In the genomic region with DNA sequence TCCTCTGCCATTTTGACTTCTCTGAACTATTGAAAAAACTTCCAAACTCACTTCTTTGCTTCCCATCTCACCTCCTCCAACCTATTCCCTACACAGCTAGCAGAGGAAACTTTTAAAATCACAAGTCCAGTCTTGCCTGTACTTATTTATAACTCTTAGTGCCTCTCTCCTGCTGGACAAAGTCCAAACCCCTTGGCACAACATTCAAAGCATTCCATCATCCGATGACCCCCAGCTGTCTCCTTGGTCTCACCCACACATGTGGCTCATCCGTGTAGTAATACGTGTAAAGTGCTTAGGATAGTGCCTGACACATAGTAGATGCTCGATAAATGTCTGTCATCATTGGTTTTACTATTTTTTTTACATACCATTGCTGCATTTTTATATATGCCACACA, we compare ENCODE assay signal across 17 cellular contexts.
DNase-seq lines count a peak whose midpoint lies in the region; ATAC-seq and TF ChIP-seq lines count a peak whose summit lies in the region.
"Had no signal": no experiment of that assay in that cellular context is flagged by ENCODE, and none has a peak within 500 bp of the region (broad histone marks: within the 10 kb centered on the region; RNA-seq: fewer than 3 reads in every experiment).

No MANE protein-coding gene starts in this region.

- in situ Hi-C loops in mammary epithelial cell (cut with MboI; ENCODE audit: low sequenced_read_pairs in 2 of 2): no loop called here

- H3K27ac ChIP-seq in mammary epithelial cell (ENCODE audit: insufficient read depth, low read depth, low read length) (no peak overlapping the region), left lung (no peak overlapping the region)

- WGBS in mammary epithelial cell (ENCODE audit: low coverage, missing lambda C conversion rate): 2% methylated on average over 4 of the region's 4 CpGs

- dilution Hi-C loops in mammary epithelial cell (cut with HindIII; ENCODE audit: low sequenced_read_pairs): loop anchor here (5.0 kb wide), 1 partner anchor 71 kb away; no protein-coding TSS in a partner anchor

- ATAC-seq in SK-N-SH treated with all-trans-retinoic acid at 6 μM for 48 hours: no peak; the same call in 2 of the 3 replicates
- ATAC-seq in left lung: no peak
- no peak for ATAC-seq in GM21619 (IDR thresholded peaks at IDR 0.05; ENCODE audit: unreplicated experiment)
- ATAC-seq: activated CD8-positive, alpha-beta T cell treated with anti-CD3 and anti-CD28 coated beads for 36 hours; activated naive CD8-positive, alpha-beta T cell treated with anti-CD3 and anti-CD28 coated beads, Interleukin-2, amount 50 U/mL, for 24 hours; PC-3 had no signal

- no peaks in the 10 kb centered on the region for H3K9me3 ChIP-seq in mammary epithelial cell (replicated peaks; ENCODE audit: insufficient read depth, low read length)
- no peaks in the 10 kb centered on the region for H3K9me3 ChIP-seq in left lung

- no TSS peak for BruUV-seq in mammary epithelial cell (replicated peaks; lab: Mats Ljungman, UMichigan)

- no peak overlapping the region for H2AFZ ChIP-seq in mammary epithelial cell (ENCODE audit: low read depth, low read length)

- DNase-seq in EL: peak; percentile 72
- DNase-seq in mammary epithelial cell: peak; percentile 92
- DNase-seq in glomerular visceral epithelial cell (ENCODE audit: extremely low spot score): peak; percentile 19
- peak; percentile 31 for DNase-seq in non-pigmented ciliary epithelial cell (ENCODE audit: low read depth)
- DNase-seq in left lung: no peak
- DNase-seq in SK-N-DZ (ENCODE audit: low spot score): no peak
- DNase-seq: activated CD8-positive, alpha-beta T cell treated with anti-CD3 and anti-CD28 coated beads for 36 hours; activated naive CD8-positive, alpha-beta T cell treated with anti-CD3 and anti-CD28 coated beads, Interleukin-2, amount 50 U/mL, for 24 hours; AML-193; hypothalamus; NCI-H1694 treated with DMSO at 0.1 percent for 48 hours; NCI-H524 treated with DMSO at 0.1 percent for 48 hours; PC-3; substantia nigra; SW 1271 had no signal

- peak overlapping the region; percentile 16 for H3K4me2 ChIP-seq in mammary epithelial cell (ENCODE audit: insufficient read depth, low read depth, low read length)

- no peaks in the 10 kb centered on the region for H3K79me2 ChIP-seq in mammary epithelial cell (ENCODE audit: insufficient read depth, low read length)

- H3K36me3 ChIP-seq in mammary epithelial cell (ENCODE audit: insufficient read depth, low read length) (peaks cover 9% of the 10 kb centered on the region), left lung (peaks cover 0 to 23% of the 10 kb centered on the region in 2 donors)

- H3K9ac ChIP-seq in mammary epithelial cell (ENCODE audit: insufficient read depth, low read length): no peak overlapping the region

- H3K27me3 ChIP-seq in mammary epithelial cell (ENCODE audit: insufficient read depth, low read length) (no peaks in the 10 kb centered on the region), left lung (no peaks in the 10 kb centered on the region)

- no peaks in the 10 kb centered on the region for H4K20me1 ChIP-seq in mammary epithelial cell (ENCODE audit: insufficient read depth, low read length)

- no peak for TF ChIP-seq CTCF in mammary epithelial cell (conservative IDR thresholded peaks at IDR 0.05 in 1 of 2, IDR thresholded peaks at IDR 0.05 in 1 of 2; ENCODE audit: extremely low read depth in 1 of 2, insufficient read depth in 1 of 2, low read depth in 1 of 2, low read length in 2 of 2)
- TF ChIP-seq CTCF in left lung (IDR thresholded peaks at IDR 0.05): no peak

- intact Hi-C loops in mammary epithelial cell (cut with micrococcal nuclease): no loop called here
- intact Hi-C loops in left lung (cut with DNase I): no loop called here

- H3K4me3 ChIP-seq in mammary epithelial cell (replicated peaks in 1 of 3; ENCODE audit: insufficient read depth in 1 of 3, low read depth in 2 of 3, low read length in 3 of 3) (no peak overlapping the region), left lung (no peak overlapping the region)

- CTCF ChIA-PET in mammary epithelial cell (lab: Charles Lee; ENCODE audit: low non-redundant PET): no interaction called here

- H3K4me1 ChIP-seq in mammary epithelial cell (ENCODE audit: insufficient read depth, low read length) (peaks cover 18% of the 10 kb centered on the region), left lung (no peaks in the 10 kb centered on the region)

TF ChIP-seq in SK-N-SH treated with all-trans-retinoic acid at 6 μM for 48 hours, 23 proteins besides CTCF, POLR2A, EP300 and RAD21:
- TF ChIP-seq, protein P1, sequence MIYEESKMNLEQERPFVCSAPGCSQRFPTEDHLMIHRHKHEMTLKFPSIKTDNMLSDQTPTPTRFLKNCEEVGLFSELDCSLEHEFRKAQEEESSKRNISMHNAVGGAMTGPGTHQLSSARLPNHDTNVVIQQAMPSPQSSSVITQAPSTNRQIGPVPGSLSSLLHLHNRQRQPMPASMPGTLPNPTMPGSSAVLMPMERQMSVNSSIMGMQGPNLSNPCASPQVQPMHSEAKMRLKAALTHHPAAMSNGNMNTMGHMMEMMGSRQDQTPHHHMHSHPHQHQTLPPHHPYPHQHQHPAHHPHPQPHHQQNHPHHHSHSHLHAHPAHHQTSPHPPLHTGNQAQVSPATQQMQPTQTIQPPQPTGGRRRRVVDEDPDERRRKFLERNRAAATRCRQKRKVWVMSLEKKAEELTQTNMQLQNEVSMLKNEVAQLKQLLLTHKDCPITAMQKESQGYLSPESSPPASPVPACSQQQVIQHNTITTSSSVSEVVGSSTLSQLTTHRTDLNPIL (CRISPR knock-in tag; IDR thresholded peaks at IDR 0.05; ENCODE audit: low read depth): no peak
- no peak for TF ChIP-seq RARB (CRISPR knock-in tag; IDR thresholded peaks at IDR 0.05)
- no peak for TF ChIP-seq CSRNP3 (CRISPR knock-in tag; IDR thresholded peaks at IDR 0.05)
- TF ChIP-seq ESRRG (CRISPR knock-in tag; IDR thresholded peaks at IDR 0.05): no peak
- no peak for TF ChIP-seq OSR1 (CRISPR knock-in tag; IDR thresholded peaks at IDR 0.05)
- no peak for TF ChIP-seq TOX (CRISPR knock-in tag; IDR thresholded peaks at IDR 0.05; ENCODE audit: borderline replicate concordance)
- TF ChIP-seq ARNTL (CRISPR knock-in tag; IDR thresholded peaks at IDR 0.05; ENCODE audit: borderline replicate concordance, low read depth): no peak
- TF ChIP-seq SNAI2 (CRISPR knock-in tag; IDR thresholded peaks at IDR 0.05): no peak
- TF ChIP-seq POU6F1 (CRISPR knock-in tag; IDR thresholded peaks at IDR 0.05; ENCODE audit: borderline replicate concordance, low read depth): no peak
- no peak for TF ChIP-seq ZC3H10 (CRISPR knock-in tag; IDR thresholded peaks at IDR 0.05)
- TF ChIP-seq, protein P2, sequence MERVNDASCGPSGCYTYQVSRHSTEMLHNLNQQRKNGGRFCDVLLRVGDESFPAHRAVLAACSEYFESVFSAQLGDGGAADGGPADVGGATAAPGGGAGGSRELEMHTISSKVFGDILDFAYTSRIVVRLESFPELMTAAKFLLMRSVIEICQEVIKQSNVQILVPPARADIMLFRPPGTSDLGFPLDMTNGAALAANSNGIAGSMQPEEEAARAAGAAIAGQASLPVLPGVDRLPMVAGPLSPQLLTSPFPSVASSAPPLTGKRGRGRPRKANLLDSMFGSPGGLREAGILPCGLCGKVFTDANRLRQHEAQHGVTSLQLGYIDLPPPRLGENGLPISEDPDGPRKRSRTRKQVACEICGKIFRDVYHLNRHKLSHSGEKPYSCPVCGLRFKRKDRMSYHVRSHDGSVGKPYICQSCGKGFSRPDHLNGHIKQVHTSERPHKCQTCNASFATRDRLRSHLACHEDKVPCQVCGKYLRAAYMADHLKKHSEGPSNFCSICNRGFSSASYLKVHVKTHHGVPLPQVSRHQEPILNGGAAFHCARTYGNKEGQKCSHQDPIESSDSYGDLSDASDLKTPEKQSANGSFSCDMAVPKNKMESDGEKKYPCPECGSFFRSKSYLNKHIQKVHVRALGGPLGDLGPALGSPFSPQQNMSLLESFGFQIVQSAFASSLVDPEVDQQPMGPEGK (CRISPR knock-in tag; IDR thresholded peaks at IDR 0.05; ENCODE audit: borderline replicate concordance): no peak
- TF ChIP-seq ISL1 (CRISPR knock-in tag; IDR thresholded peaks at IDR 0.05): no peak
- TF ChIP-seq ZFP30 (CRISPR knock-in tag; IDR thresholded peaks at IDR 0.05): no peak
- TF ChIP-seq ZFP3 (CRISPR knock-in tag; IDR thresholded peaks at IDR 0.05): no peak
- TF ChIP-seq ZNF565 (CRISPR knock-in tag; conservative IDR thresholded peaks at IDR 0.05; ENCODE audit: low read depth): no peak
- no peak for TF ChIP-seq ZNF70 (CRISPR knock-in tag; IDR thresholded peaks at IDR 0.05)
TF ChIP-seq in SK-N-SH treated with all-trans-retinoic acid at 6 μM for 48 hours: peak in this region for 0.

Comparison
In these comparisons a context has a peak if more than half of its experiments do, and no peak if none do; other contexts are left out.
1. DNase-seq: peak in EL (single experiment), mammary epithelial cell (single experiment), glomerular visceral epithelial cell (single experiment) and non-pigmented ciliary epithelial cell (single experiment); none in left lung (0 of 2) and SK-N-DZ (single experiment).